Comparison of ENCODE assay signal across 1 cellular context in the genomic region with DNA sequence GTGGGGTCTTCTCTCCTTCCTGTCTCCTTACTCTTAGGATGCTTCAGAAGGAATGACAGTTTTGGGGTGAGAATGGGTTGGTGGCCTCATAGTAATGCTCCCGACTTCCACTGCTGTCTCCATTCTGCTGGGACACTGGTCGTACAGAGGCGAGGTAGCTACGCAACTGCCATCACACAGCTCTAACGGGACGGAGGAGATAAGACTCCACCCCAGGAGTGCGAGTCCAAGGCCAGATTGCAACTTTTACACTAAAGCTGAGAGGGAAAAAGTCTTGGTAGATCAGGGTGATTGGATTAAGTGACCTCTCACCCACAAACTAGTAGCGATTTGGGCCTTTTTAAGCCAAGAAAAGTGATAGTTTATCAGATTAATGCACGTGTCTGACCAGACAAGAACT.
TF ChIP-seq lines count a peak whose summit lies in the region.

No MANE protein-coding gene starts in this region.

TF ChIP-seq in K562, 482 proteins besides CTCF, POLR2A, EP300 and RAD21:
- TF ChIP-seq PML (IDR thresholded peaks at IDR 0.05; ENCODE audit: low read length) (no peak), RCOR1 (IDR thresholded peaks at IDR 0.05; ENCODE audit: borderline replicate concordance in 1 of 2, low read depth in 2 of 2, low read length in 2 of 2) (peak in 1 of 2 experiments; percentile 91; a peak in 2 of 4 replicates)
